In genomic region chr16:64278196-64278595, GRCh38 we compare ENCODE assay signal across 30 cellular contexts.
A peak's percentile ranks its signal among the peaks of the same experiment; 100 is the strongest.
DNase-seq lines count a peak whose midpoint lies in the region; FAIRE-seq and TF ChIP-seq lines count a peak whose summit lies in the region.
"Had no signal": no experiment of that assay in that cellular context is flagged by ENCODE, and none has a peak within 500 bp of the region (broad histone marks: within the 10 kb centered on the region; RNA-seq: fewer than 3 reads in every experiment).

No MANE protein-coding gene starts in this region.

- no peak overlapping the region for H3K4me3 ChIP-seq in fibroblast of lung (replicated peaks in 1 of 4; ENCODE audit: control extremely low read depth in 1 of 4, insufficient read depth in 1 of 4, low read depth in 3 of 4, low read length in 4 of 4)
- H3K4me3 ChIP-seq in osteoblast (ENCODE audit: insufficient read depth, low read length) = no peak overlapping the region
- H3K4me3 ChIP-seq in H7 (ENCODE audit: insufficient read depth, low read depth, low read length) = no peak overlapping the region
- H3K4me3 ChIP-seq: hepatocyte, K562, thoracic aorta had no signal

- H3K4me1 ChIP-seq in fibroblast of lung (ENCODE audit: control insufficient read depth, extremely low read depth, insufficient read depth, low read length) = no peaks in the 10 kb centered on the region
- H3K4me1 ChIP-seq in osteoblast (ENCODE audit: insufficient read depth, low read length) = no peaks in the 10 kb centered on the region

- H4K20me1 ChIP-seq in fibroblast of lung (ENCODE audit: control insufficient read depth, extremely low read depth, insufficient read depth, low read length) (no peaks in the 10 kb centered on the region), osteoblast (ENCODE audit: insufficient read depth, low read length) (no peaks in the 10 kb centered on the region)

- H3K36me3 ChIP-seq in fibroblast of lung (ENCODE audit: control insufficient read depth, insufficient read depth, low read length) (no peaks in the 10 kb centered on the region), osteoblast (ENCODE audit: insufficient read depth, low read length) (no peaks in the 10 kb centered on the region), H7 (replicated peaks; ENCODE audit: control insufficient read depth, insufficient read depth, low read length) (no peaks in the 10 kb centered on the region)
- H3K36me3 ChIP-seq: thoracic aorta had no signal

- H3K9me3 ChIP-seq in fibroblast of lung (ENCODE audit: control insufficient read depth, insufficient read depth, low read depth, low read length) (no peaks in the 10 kb centered on the region), osteoblast (ENCODE audit: low read depth, low read length) (no peaks in the 10 kb centered on the region)
- H3K9me3 ChIP-seq: thoracic aorta had no signal

- H3K4me2 ChIP-seq in fibroblast of lung (ENCODE audit: extremely low read depth, insufficient read depth, low read length) (no peak overlapping the region), osteoblast (ENCODE audit: insufficient read depth, low read length) (no peak overlapping the region)
- H3K4me2 ChIP-seq: hepatocyte had no signal

- no peaks in the 10 kb centered on the region for H3K79me2 ChIP-seq in fibroblast of lung (ENCODE audit: control insufficient read depth, insufficient read depth, low read length)
- no peaks in the 10 kb centered on the region for H3K79me2 ChIP-seq in osteoblast (ENCODE audit: insufficient read depth, low read length)
- H3K79me2 ChIP-seq: hepatocyte had no signal

- TF ChIP-seq CTCF in fibroblast of lung (conservative IDR thresholded peaks at IDR 0.05 in 1 of 2, IDR thresholded peaks at IDR 0.05 in 1 of 2; ENCODE audit: low read depth in 1 of 2, low read length in 2 of 2) (no peak), osteoblast (IDR thresholded peaks at IDR 0.05; ENCODE audit: extremely low read depth, low read depth, low read length) (no peak)

- in situ Hi-C loops in ACHN (cut with HindIII; ENCODE audit: low pct_ligation_motif_present, low pct_unique_long_range_greater_than_20kb, low sequenced_read_pairs) = no loop called here

- no peak overlapping the region for H2AFZ ChIP-seq in fibroblast of lung (ENCODE audit: low read length)
- no peak overlapping the region for H2AFZ ChIP-seq in osteoblast (ENCODE audit: low read length)
- H2AFZ ChIP-seq: hepatocyte had no signal

- no peak overlapping the region for H3K9ac ChIP-seq in fibroblast of lung (ENCODE audit: insufficient read depth, low read length)

- DNase-seq in HCEC 1CT = peak; percentile 7
- DNase-seq in RCC 7860 (ENCODE audit: low spot score) = peak; percentile 11
- peak; percentile 25 to 30 for DNase-seq in fibroblast of lung (ENCODE audit: low read depth in 2 of 2)
- DNase-seq in osteoblast (ENCODE audit: insufficient read length, low spot score, missing footprints) = peak; percentile 48
- no peak for DNase-seq in CD1c-positive myeloid dendritic cell (ENCODE audit: extremely low spot score)
- DNase-seq in ACHN = no peak
- DNase-seq in H7 = no peak
- DNase-seq: activated CD4-positive, alpha-beta T cell treated with anti-CD3 and anti-CD28 coated beads, Interleukin-2, amount 10 ng/mL, durations not matched to agents 24 days and 14 days; activated naive CD4-positive, alpha-beta T cell; activated T-cell treated with anti-CD3 and anti-CD28 coated beads, Interleukin-2, amount 50 U/mL, for 48 hours; amygdala; caudate nucleus; CD4-positive, CD25-positive, alpha-beta regulatory T cell; dermis blood vessel endothelial cell; foreskin melanocyte; left ventricle myocardium superior; midbrain; natural killer cell; NCI-H2171; NCI-H526; right cardiac atrium; stimulated activated CD4-positive, alpha-beta T cell treated with anti-CD3 and anti-CD28 coated beads, Interleukin-12 subunit alpha, Interleukin-12 subunit beta, amount 100 ng/mL, for 4 hours; stimulated activated CD4-positive, alpha-beta T cell treated with anti-CD3 and anti-CD28 coated beads, Interleukin-4, amount 100 ng/mL, for 4 hours; stimulated activated naive CD4-positive, alpha-beta T cell treated with Interleukin-2 at 50 U/mL for 16 hours; T-helper 17 cell had no signal

- no peak overlapping the region for H3K27ac ChIP-seq in fibroblast of lung (ENCODE audit: insufficient read depth, low read length)
- no peak overlapping the region for H3K27ac ChIP-seq in osteoblast (ENCODE audit: low read depth, low read length)
- H3K27ac ChIP-seq: hepatocyte, thoracic aorta had no signal

- H3K27me3 ChIP-seq in fibroblast of lung (ENCODE audit: control insufficient read depth, insufficient read depth, low read length) (no peaks in the 10 kb centered on the region), osteoblast (ENCODE audit: insufficient read depth, low read length) (no peaks in the 10 kb centered on the region), H7 (ENCODE audit: control insufficient read depth, insufficient read depth, low read length) (no peaks in the 10 kb centered on the region)
- H3K27me3 ChIP-seq: hepatocyte had no signal

- peak; percentile 61 for FAIRE-seq in RCC 7860 (lab: Jason Lieb, UNC)
- FAIRE-seq: endothelial cell of umbilical vein, GM19239, K562 had no signal

Comparison
In these comparisons a context has a peak if more than half of its experiments do, and no peak if none do; other contexts are left out.
1. DNase-seq: peak in HCEC 1CT (single experiment), RCC 7860 (single experiment), fibroblast of lung (2 of 2) and osteoblast (single experiment); none in CD1c-positive myeloid dendritic cell (single experiment), ACHN (single experiment) and H7 (single experiment).